Comparison of ENCODE assay signal across 17 cellular contexts in the genomic region with DNA sequence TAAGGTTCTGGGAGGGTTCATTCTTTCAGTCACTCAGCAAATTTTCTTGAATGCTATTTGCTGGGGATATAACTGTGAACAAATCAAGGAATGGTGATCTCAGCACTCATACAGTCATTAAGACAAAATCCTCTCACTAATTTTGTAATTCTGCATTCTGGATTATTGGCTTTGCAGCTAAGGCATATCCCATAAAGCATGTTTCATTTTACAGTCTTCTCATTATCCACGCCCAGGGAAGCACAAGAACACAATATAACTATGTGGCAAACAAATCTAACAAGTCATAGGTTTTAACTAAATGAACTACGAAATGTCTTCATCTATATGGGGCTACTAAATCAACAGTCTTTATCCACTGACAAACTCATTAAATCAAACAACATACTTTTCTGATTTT.
"Had no signal": no experiment of that assay in that cellular context is flagged by ENCODE, and none has a peak within 500 bp of the region (broad histone marks: within the 10 kb centered on the region; RNA-seq: fewer than 3 reads in every experiment).

No MANE protein-coding gene starts in this region.

- DNase-seq: cortex of kidney; dorsolateral prefrontal cortex; effector CD8-positive, alpha-beta T cell; heart left ventricle; hippocampal formation; mesendoderm; naive thymus-derived CD8-positive, alpha-beta T cell; right cardiac atrium; small intestine; stimulated activated CD4-positive, alpha-beta T cell treated with anti-CD3 and anti-CD28 coated beads, Interleukin-12 subunit alpha, Interleukin-12 subunit beta, amount 100 ng/mL, for 4 hours; stimulated activated naive CD4-positive, alpha-beta T cell; stomach; substantia nigra; transverse colon had no signal

- FAIRE-seq: frontal cortex, small intestine had no signal

- H3K4me3 Mint-ChIP-seq: naive thymus-derived CD8-positive, alpha-beta T cell had no signal

- H3K27me3 ChIP-seq: dorsolateral prefrontal cortex, heart left ventricle, neutrophil, stomach, transverse colon had no signal

- H3K36me3 ChIP-seq: heart left ventricle, neutrophil, stomach, thoracic aorta, transverse colon had no signal

- H3K27ac ChIP-seq: dorsolateral prefrontal cortex, heart left ventricle, neutrophil, stomach, thoracic aorta had no signal

- H3K4me3 ChIP-seq: dorsolateral prefrontal cortex, heart left ventricle, stomach, thoracic aorta, transverse colon had no signal

- H3K9me3 ChIP-seq: heart left ventricle, neutrophil, stomach, thoracic aorta, transverse colon had no signal

- H3K27ac Mint-ChIP-seq: naive thymus-derived CD8-positive, alpha-beta T cell had no signal

- ATAC-seq: heart left ventricle; naive thymus-derived CD8-positive, alpha-beta T cell; right cardiac atrium had no signal

- H3K27me3 Mint-ChIP-seq: naive thymus-derived CD8-positive, alpha-beta T cell had no signal
